ENCODE assay signal across 1 cellular context in genomic region chr13:67355791-67356190, GRCh38.
TF ChIP-seq lines count a peak whose summit lies in the region.

No MANE protein-coding gene starts in this region.

TF ChIP-seq in GM12878, 131 proteins besides CTCF, POLR2A, EP300 and RAD21 (continued from another document):
- TF ChIP-seq ZNF592 (IDR thresholded peaks at IDR 0.05), result no peak
- no peak for TF ChIP-seq RB1 (IDR thresholded peaks at IDR 0.05; ENCODE audit: borderline replicate concordance)
